Comparison of ENCODE assay signal across 30 cellular contexts in genomic region chr9:116953271-116953670, GRCh38.
"Had no signal": no experiment of that assay in that cellular context is flagged by ENCODE, and none has a peak within 500 bp of the region (broad histone marks: within the 10 kb centered on the region; RNA-seq: fewer than 3 reads in every experiment).

No MANE protein-coding gene starts in this region.

- ATAC-seq: activated CD4-positive, alpha-beta T cell treated with anti-CD3 and anti-CD28 coated beads for 36 hours; activated CD4-positive, CD25-positive, alpha-beta regulatory T cell treated with anti-CD3 and anti-CD28 coated beads, Interleukin-2, amount 50 U/mL, for 24 hours; activated T-cell treated with anti-CD3 and anti-CD28 coated beads, Interleukin-2, amount 50 U/mL, for 4 hours; body of pancreas; WTC11 had no signal

- H3K27ac Mint-ChIP-seq: activated CD4-positive, alpha-beta memory T cell treated with anti-CD3 and anti-CD28 coated beads for 36 hours; activated CD4-positive, alpha-beta T cell treated with anti-CD3 and anti-CD28 coated beads for 36 hours; activated CD4-positive, alpha-beta T cell treated with anti-CD3 and anti-CD28 coated beads, Interleukin-2, amount 10 ng/mL, durations not matched to agents 7 days and 5 days; activated naive CD4-positive, alpha-beta T cell treated with anti-CD3 and anti-CD28 coated beads, Interleukin-2, amount 10 ng/mL, durations not matched to agents 7 days and 5 days; activated naive CD8-positive, alpha-beta T cell treated with anti-CD3 and anti-CD28 coated beads for 36 hours; WTC11 had no signal

- H3K27me3 Mint-ChIP-seq: activated CD4-positive, alpha-beta memory T cell treated with anti-CD3 and anti-CD28 coated beads for 36 hours; activated CD4-positive, alpha-beta T cell treated with anti-CD3 and anti-CD28 coated beads, Interleukin-2, amount 10 ng/mL, durations not matched to agents 7 days and 5 days; activated naive CD4-positive, alpha-beta T cell treated with anti-CD3 and anti-CD28 coated beads, Interleukin-2, amount 10 ng/mL, durations not matched to agents 7 days and 5 days; activated naive CD8-positive, alpha-beta T cell treated with anti-CD3 and anti-CD28 coated beads for 36 hours had no signal

- H3K4me3 ChIP-seq: body of pancreas, breast epithelium, colonic mucosa, SJCRH30, SK-N-MC had no signal

- DNase-seq: activated CD4-positive, alpha-beta memory T cell treated with anti-CD3 and anti-CD28 coated beads for 36 hours; activated CD4-positive, alpha-beta T cell treated with anti-CD3 and anti-CD28 coated beads for 36 hours; activated CD4-positive, alpha-beta T cell treated with anti-CD3 and anti-CD28 coated beads, Interleukin-2, amount 10 ng/mL, durations not matched to agents 7 days and 5 days; activated CD8-positive, alpha-beta memory T cell treated with anti-CD3 and anti-CD28 coated beads, Interleukin-2, amount 50 U/mL, for 4 hours; activated effector memory CD4-positive, alpha-beta T cell treated with Interleukin-2 at 50 U/mL for 16 hours; activated naive CD4-positive, alpha-beta T cell treated with anti-CD3 and anti-CD28 coated beads, Interleukin-2, amount 10 ng/mL, durations not matched to agents 7 days and 5 days; activated naive CD8-positive, alpha-beta T cell treated with anti-CD3 and anti-CD28 coated beads for 36 hours; activated T-cell treated with anti-CD3 and anti-CD28 coated beads for 4 hours; activated T-cell treated with anti-CD3 and anti-CD28 coated beads, Interleukin-2, amount 50 U/mL, for 4 hours; amniotic stem cell; aorta; body of pancreas; colonic mucosa; Karpas-422; KBM-7; NCI-H1092; NCI-H1436 treated with DMSO at 0.1 percent for 48 hours; NCI-H1694 treated with DMSO at 0.1 percent for 48 hours; NCI-H2029; NCI-H226; NCI-H446 treated with DMSO at 0.1 percent for 48 hours; NCI-H524; OCI-M1; SHP77; SJCRH30; T1000 had no signal

- H3K36me3 ChIP-seq: breast epithelium, colonic mucosa, SJCRH30 had no signal

- H3K27me3 ChIP-seq: body of pancreas, breast epithelium, colonic mucosa, SJCRH30 had no signal

- H3K4me1 ChIP-seq: body of pancreas, breast epithelium, colonic mucosa, SJCRH30 had no signal

- H3K36me3 Mint-ChIP-seq: activated CD4-positive, alpha-beta memory T cell treated with anti-CD3 and anti-CD28 coated beads for 36 hours; activated naive CD4-positive, alpha-beta T cell treated with anti-CD3 and anti-CD28 coated beads, Interleukin-2, amount 10 ng/mL, durations not matched to agents 7 days and 5 days; activated naive CD8-positive, alpha-beta T cell treated with anti-CD3 and anti-CD28 coated beads for 36 hours; WTC11 had no signal

- H3K4me1 Mint-ChIP-seq: activated CD4-positive, alpha-beta T cell treated with anti-CD3 and anti-CD28 coated beads for 36 hours; activated CD4-positive, alpha-beta T cell treated with anti-CD3 and anti-CD28 coated beads, Interleukin-2, amount 10 ng/mL, durations not matched to agents 7 days and 5 days; activated naive CD4-positive, alpha-beta T cell treated with anti-CD3 and anti-CD28 coated beads, Interleukin-2, amount 10 ng/mL, durations not matched to agents 7 days and 5 days; activated naive CD8-positive, alpha-beta T cell treated with anti-CD3 and anti-CD28 coated beads for 36 hours; WTC11 had no signal

- H3K9me3 Mint-ChIP-seq: activated CD4-positive, alpha-beta memory T cell treated with anti-CD3 and anti-CD28 coated beads for 36 hours; activated naive CD8-positive, alpha-beta T cell treated with anti-CD3 and anti-CD28 coated beads for 36 hours; activated T-cell treated with anti-CD3 and anti-CD28 coated beads, Interleukin-2, amount 50 U/mL, for 4 hours; WTC11 had no signal

- H3K9me3 ChIP-seq: body of pancreas, breast epithelium, colonic mucosa, SJCRH30 had no signal

- H3K4me3 Mint-ChIP-seq: activated CD4-positive, alpha-beta memory T cell treated with anti-CD3 and anti-CD28 coated beads for 36 hours; activated CD4-positive, alpha-beta T cell treated with anti-CD3 and anti-CD28 coated beads for 36 hours; activated CD4-positive, alpha-beta T cell treated with anti-CD3 and anti-CD28 coated beads, Interleukin-2, amount 10 ng/mL, durations not matched to agents 7 days and 5 days; activated naive CD4-positive, alpha-beta T cell treated with anti-CD3 and anti-CD28 coated beads, Interleukin-2, amount 10 ng/mL, durations not matched to agents 7 days and 5 days; activated naive CD8-positive, alpha-beta T cell treated with anti-CD3 and anti-CD28 coated beads for 36 hours; activated T-cell treated with anti-CD3 and anti-CD28 coated beads, Interleukin-2, amount 50 U/mL, for 4 hours; WTC11 had no signal

- H3K27ac ChIP-seq: body of pancreas, breast epithelium, colonic mucosa, SJCRH30, SK-N-MC had no signal
